Comparison of ENCODE assay signal across 16 cellular contexts in genomic region chr5:103441523-103441922, GRCh38.
A peak's percentile ranks its signal among the peaks of the same experiment; 100 is the strongest.
DNase-seq lines count a peak whose midpoint lies in the region; ATAC-seq and TF ChIP-seq lines count a peak whose summit lies in the region.
"Had no signal": no experiment of that assay in that cellular context is flagged by ENCODE, and none has a peak within 500 bp of the region (broad histone marks: within the 10 kb centered on the region; RNA-seq: fewer than 3 reads in every experiment).

No MANE protein-coding gene starts in this region.

- H3K27me3 Mint-ChIP-seq in HFFc6 (ENCODE audit: insufficient read depth) (no peaks in the 10 kb centered on the region), WTC11 (ENCODE audit: low read depth) (no peaks in the 10 kb centered on the region)

- no peak for TF ChIP-seq RAD21 in SK-N-SH (IDR thresholded peaks at IDR 0.05; ENCODE audit: low read length)

- H3K4me1 Mint-ChIP-seq in HFFc6 (ENCODE audit: low read depth) (peaks cover 88% of the 10 kb centered on the region), WTC11 (peaks cover 24% of the 10 kb centered on the region)

- H3K27ac ChIP-seq in SK-N-SH (ENCODE audit: low read depth in 2 of 2, low read length in 1 of 2), result no peak overlapping the region
- no peak overlapping the region for H3K27ac ChIP-seq in parathyroid adenoma
- H3K27ac ChIP-seq: vagina had no signal

- no peak overlapping the region for H3K4me2 ChIP-seq in SK-N-SH
- H3K4me2 ChIP-seq in parathyroid adenoma (ENCODE audit: low read length), result no peak overlapping the region

- no peak overlapping the region for H3K9ac ChIP-seq in SK-N-SH
- no peak overlapping the region for H3K9ac ChIP-seq in parathyroid adenoma

- H3K27me3 ChIP-seq in SK-N-SH (ENCODE audit: insufficient read depth) (no peaks in the 10 kb centered on the region), parathyroid adenoma (ENCODE audit: control insufficient read depth, insufficient read depth, low read length) (no peaks in the 10 kb centered on the region)
- H3K27me3 ChIP-seq: vagina had no signal

- H3K4me1 ChIP-seq in SK-N-SH (ENCODE audit: control insufficient read depth in 1 of 2, insufficient read depth in 2 of 2, low read depth in 1 of 2, low read length in 1 of 2), result peaks cover 8 to 9% of the 10 kb centered on the region in 2 experiments; a peak in 3 of 4 replicates
- peaks cover 35% of the 10 kb centered on the region for H3K4me1 ChIP-seq in parathyroid adenoma
- H3K4me1 ChIP-seq: vagina had no signal

- TF ChIP-seq EP300 in SK-N-SH (IDR thresholded peaks at IDR 0.05; ENCODE audit: borderline replicate concordance in 1 of 2, low read depth in 1 of 2, low read length in 1 of 2), result no peak

- no peaks in the 10 kb centered on the region for H3K36me3 ChIP-seq in SK-N-SH (replicated peaks in 1 of 2; ENCODE audit: control insufficient read depth in 1 of 2, insufficient read depth in 2 of 2, low read length in 1 of 2)
- no peaks in the 10 kb centered on the region for H3K36me3 ChIP-seq in parathyroid adenoma (ENCODE audit: control insufficient read depth, insufficient read depth, low read length)
- H3K36me3 ChIP-seq: vagina had no signal

- H2AFZ ChIP-seq in SK-N-SH (ENCODE audit: low read depth) (no peak overlapping the region), parathyroid adenoma (no peak overlapping the region)

- peak; percentile 37 for TF ChIP-seq CTCF in SK-N-SH (IDR thresholded peaks at IDR 0.05)
- TF ChIP-seq CTCF in HFFc6 (IDR thresholded peaks at IDR 0.05), result peak; percentile 71
- 0 out of 2 replicates have a peak, but pooled peaks have one; percentile 6 for TF ChIP-seq CTCF in WTC11 (IDR thresholded peaks at IDR 0.05)
- TF ChIP-seq CTCF in parathyroid adenoma (IDR thresholded peaks at IDR 0.05), result peak; percentile 15

- CTCF ChIA-PET in SK-N-SH (lab: Yijun Ruan, JAX) (interaction anchor here (0.9 to 1.6 kb wide), 3 partner anchors 14 to 83 kb away, joined by 3 to 6 read pairs (median 4); no protein-coding TSS in a partner anchor), WTC11 (lab: Charles Lee) (interaction anchor here (0.6 to 1.3 kb wide), 18 partner anchors 9 to 185 kb away, joined by 3 to 7 read pairs (median 5); partner anchors contain the start of gene MACIR)

- H3K36me3 Mint-ChIP-seq in HFFc6 (ENCODE audit: low read depth) (peaks cover 53% of the 10 kb centered on the region), WTC11 (no peaks in the 10 kb centered on the region)
- H3K36me3 Mint-ChIP-seq: memory B cell had no signal

- H3K79me2 ChIP-seq in SK-N-SH (ENCODE audit: insufficient read depth), result no peaks in the 10 kb centered on the region
- H3K79me2 ChIP-seq in parathyroid adenoma, result no peaks in the 10 kb centered on the region

- H3K9me3 Mint-ChIP-seq in HFFc6, result peaks cover 16% of the 10 kb centered on the region
- H3K9me3 Mint-ChIP-seq in WTC11, result peaks cover 18% of the 10 kb centered on the region

- ATAC-seq in SK-N-SH treated with all-trans-retinoic acid at 6 μM for 48 hours (no peak), WTC11 (peak; percentile 84), HG03039 (IDR thresholded peaks at IDR 0.05; ENCODE audit: unreplicated experiment) (no peak)
- ATAC-seq: esophagus mucosa had no signal

- DNase-seq in SK-N-SH (no peak), HFFc6 (no peak), WTC11 (ENCODE audit: low spot score) (no peak), middle frontal gyrus (ENCODE audit: extremely low spot score, low spot score) (no peak)
- no peak for DNase-seq in stimulated activated CD4-positive, alpha-beta T cell treated with anti-CD3 and anti-CD28 coated beads, Interleukin-12 subunit alpha, Interleukin-12 subunit beta, amount 100 ng/mL, for 4 hours
- DNase-seq: activated naive CD4-positive, alpha-beta T cell treated with anti-CD3 and anti-CD28 coated beads for 36 hours; cerebellar nuclear complex; NCI-H510A; occipital lobe; SIG-M5 had no signal

- H3K9me3 ChIP-seq in SK-N-SH (no peaks in the 10 kb centered on the region; the same call in 1 of the 2 replicates), parathyroid adenoma (ENCODE audit: control insufficient read depth, low read length) (no peaks in the 10 kb centered on the region)
- H3K9me3 ChIP-seq: vagina had no signal

- H3K27ac Mint-ChIP-seq in HFFc6 (no peak overlapping the region), WTC11 (no peak overlapping the region)
- H3K27ac Mint-ChIP-seq: activated naive CD4-positive, alpha-beta T cell treated with anti-CD3 and anti-CD28 coated beads for 36 hours; memory B cell had no signal

- WGBS in SK-N-SH (ENCODE audit: low lambda C conversion rate), result 58% methylated on average over 2 of the region's 2 CpGs

- no peaks in the 10 kb centered on the region for H3K9me2 ChIP-seq in SK-N-SH

- no peak overlapping the region for H3K4me3 Mint-ChIP-seq in HFFc6
- no peak overlapping the region for H3K4me3 Mint-ChIP-seq in WTC11
- H3K4me3 Mint-ChIP-seq: activated naive CD4-positive, alpha-beta T cell treated with anti-CD3 and anti-CD28 coated beads for 36 hours; memory B cell had no signal

- H3K4me3 ChIP-seq in SK-N-SH (ENCODE audit: low read depth in 2 of 2, low read length in 1 of 2) (no peak overlapping the region), parathyroid adenoma (ENCODE audit: low read depth, low read length) (no peak overlapping the region)
- H3K4me3 ChIP-seq: vagina had no signal

- H4K20me1 ChIP-seq in SK-N-SH (ENCODE audit: insufficient read depth), result no peaks in the 10 kb centered on the region

- H3F3A ChIP-seq in SK-N-SH (replicated peaks; ENCODE audit: insufficient read depth), result peaks cover 17% of the 10 kb centered on the region

- POLR2A ChIA-PET in SK-N-SH (lab: Yijun Ruan, JAX) (no interaction called here), WTC11 (lab: Charles Lee) (no interaction called here)

TF ChIP-seq in SK-N-SH, 30 proteins besides CTCF, POLR2A, EP300 and RAD21 (continues in another document):
- TF ChIP-seq YY1 (IDR thresholded peaks at IDR 0.05; ENCODE audit: low read depth), result no peak
- TF ChIP-seq TAF1 (IDR thresholded peaks at IDR 0.05; ENCODE audit: borderline replicate concordance, low read depth, low read length), result no peak
- TF ChIP-seq PBX3 (IDR thresholded peaks at IDR 0.05), result no peak

TF ChIP-seq in SK-N-SH treated with all-trans-retinoic acid at 6 μM for 48 hours, 23 proteins besides CTCF, POLR2A, EP300 and RAD21 (continues in another document):
- TF ChIP-seq TSHZ2 (CRISPR knock-in tag; IDR thresholded peaks at IDR 0.05), result no peak
- TF ChIP-seq RARB (CRISPR knock-in tag; IDR thresholded peaks at IDR 0.05), result no peak
- no peak for TF ChIP-seq ZFP3 (CRISPR knock-in tag; IDR thresholded peaks at IDR 0.05)
- TF ChIP-seq ZC3H10 (CRISPR knock-in tag; IDR thresholded peaks at IDR 0.05), result no peak
- TF ChIP-seq ZNF565 (CRISPR knock-in tag; conservative IDR thresholded peaks at IDR 0.05; ENCODE audit: low read depth), result no peak
- no peak for TF ChIP-seq ISL1 (CRISPR knock-in tag; IDR thresholded peaks at IDR 0.05)
- no peak for TF ChIP-seq SNAI2 (CRISPR knock-in tag; IDR thresholded peaks at IDR 0.05)

TF ChIP-seq in WTC11, 78 proteins besides CTCF, POLR2A, EP300 and RAD21 (continues in another document):
- TF ChIP-seq USF1 (CRISPR knock-in tag; IDR thresholded peaks at IDR 0.05) (no peak), KAT7 (CRISPR knock-in tag; IDR thresholded peaks at IDR 0.05; ENCODE audit: borderline replicate concordance) (no peak), PRRX2 (CRISPR knock-in tag; IDR thresholded peaks at IDR 0.05) (no peak), SP1 (CRISPR knock-in tag; conservative IDR thresholded peaks at IDR 0.05) (no peak), MLX (CRISPR knock-in tag; IDR thresholded peaks at IDR 0.05) (no peak), SOX15 (CRISPR knock-in tag; IDR thresholded peaks at IDR 0.05) (no peak), FOXP1 (CRISPR knock-in tag; IDR thresholded peaks at IDR 0.05; ENCODE audit: borderline replicate concordance) (no peak), CBFB (CRISPR knock-in tag; IDR thresholded peaks at IDR 0.05; ENCODE audit: low read depth) (no peak), E2F1 (CRISPR knock-in tag; IDR thresholded peaks at IDR 0.05) (no peak), ZNF512 (CRISPR knock-in tag; IDR thresholded peaks at IDR 0.05; ENCODE audit: borderline replicate concordance) (no peak)

Comparison
In these comparisons a context has a peak if more than half of its experiments do, and no peak if none do; other contexts are left out.
1. CTCF ChIP-seq: peak in every context shown above with its lines; median percentile 71 in HFFc6; 37 in SK-N-SH; 15 in parathyroid adenoma; 6 in WTC11.
2. Of the 6 proteins assayed by ChIP-seq in both WTC11 and SK-N-SH: peak only in WTC11: none; only in SK-N-SH: none; in both: CTCF; in neither: 5.